Comparison of ENCODE assay signal across 8 cellular contexts in the genomic region with DNA sequence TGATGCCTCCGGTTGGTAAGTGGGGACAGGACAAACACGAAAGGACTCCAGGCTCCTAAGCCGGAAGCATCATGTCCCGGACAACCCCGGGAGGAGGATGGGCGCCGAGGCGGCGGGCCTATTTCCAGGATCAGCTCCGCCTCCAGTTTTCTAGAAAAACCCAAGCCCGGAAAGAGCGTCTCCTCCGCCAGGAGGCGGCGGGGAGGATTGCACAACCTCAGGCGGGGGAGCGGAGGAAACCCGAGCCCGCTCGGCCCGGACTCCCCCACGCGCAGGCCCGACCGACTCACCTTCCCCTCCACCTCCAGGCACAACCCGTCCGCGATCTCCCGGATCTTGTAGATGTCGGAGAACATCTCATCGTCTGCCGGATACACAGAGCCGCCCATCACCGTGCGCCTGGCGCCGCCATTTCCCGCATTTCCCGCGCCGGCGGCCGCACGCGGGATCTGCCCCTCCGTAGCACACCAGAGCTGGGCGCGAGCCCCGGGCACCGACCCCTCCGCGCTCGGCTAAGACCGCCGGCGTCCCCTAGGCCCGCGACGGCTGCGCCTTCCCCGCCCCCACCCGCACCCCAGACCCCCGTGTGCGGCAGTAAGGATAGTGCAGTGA. TPM values are rescaled to one million over a fixed set of nuclear protein-coding genes. Genes with fewer than 3 reads are reported as not detected.
DNase-seq lines count a peak whose midpoint lies in the region; ATAC-seq and TF ChIP-seq lines count a peak whose summit lies in the region.

No MANE protein-coding gene starts in this region.

- H3K4me3 Mint-ChIP-seq in IgD-negative memory B cell (peak overlapping the region; percentile 94 to 100 (median 100)), nephron progenitor cell (peak overlapping the region; percentile 99)

- peak overlapping the region; percentile 84 for H3K4me3 ChIP-seq in fibroblast of the aortic adventitia (ENCODE audit: low read depth, low read length)

- DNase-seq in DMS53 (lab: John Stamatoyannopoulos, UW), result peak; percentile 94
- peak; percentile 79 for DNase-seq in RPMI8226
- DNase-seq in activated gamma-delta T cell (lab: John Stamatoyannopoulos, UW), result peak; percentile 61
- DNase-seq in fibroblast of the aortic adventitia (ENCODE audit: low read depth), result peak; percentile 91
- peak; percentile 85 for DNase-seq in nephron progenitor cell
- DNase-seq in stimulated activated naive CD8-positive, alpha-beta T cell treated with anti-CD3 and anti-CD28 coated beads, Interleukin-15, Interleukin-2, amounts not matched to agents 100 U/mL and 50 U/mL, for 24 hours, result peak; percentile 83

- H3K9me3 Mint-ChIP-seq in IgD-negative memory B cell (no peaks in the 10 kb centered on the region), nephron progenitor cell (no peaks in the 10 kb centered on the region)

- H3K27ac Mint-ChIP-seq in IgD-negative memory B cell (peak overlapping the region; percentile 96 to 100 (median 100)), nephron progenitor cell (peak overlapping the region; percentile 100)

- H3K4me1 Mint-ChIP-seq in IgD-negative memory B cell (peaks cover 38 to 45% (median 41%) of the 10 kb centered on the region in 3 donors), nephron progenitor cell (peaks cover 56% of the 10 kb centered on the region)

- H3K27me3 Mint-ChIP-seq in IgD-negative memory B cell, result peaks cover 2% of the 10 kb centered on the region
- no peaks in the 10 kb centered on the region for H3K27me3 Mint-ChIP-seq in nephron progenitor cell (ENCODE audit: low read depth, poor library complexity)

- ATAC-seq in GM21528 (IDR thresholded peaks at IDR 0.05; ENCODE audit: low FRiP score, unreplicated experiment), result peak; percentile 47
- ATAC-seq in stimulated activated naive CD8-positive, alpha-beta T cell treated with anti-CD3 and anti-CD28 coated beads, Interleukin-15, Interleukin-2, amounts not matched to agents 100 U/mL and 50 U/mL, for 24 hours, result peak; percentile 51

- TF ChIP-seq CTCF in fibroblast of the aortic adventitia (IDR thresholded peaks at IDR 0.05; ENCODE audit: insufficient read depth, low read length) (peak; percentile 70), nephron progenitor cell (IDR thresholded peaks at IDR 0.05) (peak; percentile 35)

- H3K36me3 Mint-ChIP-seq in IgD-negative memory B cell, result peaks cover 1% of the 10 kb centered on the region
- H3K36me3 Mint-ChIP-seq in nephron progenitor cell (ENCODE audit: low read depth), result peaks cover 63% of the 10 kb centered on the region

RNA-seq across cellular contexts. Expression of gene TPT1, which starts 0.5 kb away (rescaled TPM):
- polyA plus RNA-seq in IgD-negative memory B cell, result 2,561 TPM
- total RNA-seq in fibroblast of the aortic adventitia (ENCODE audit: low replicate concordance), result 2,623 and 5,269 TPM in 2 replicates

Comparison
In these comparisons a context has a peak if more than half of its experiments do, and no peak if none do; other contexts are left out.
1. Peak in every context shown above with its lines: DNase-seq, ATAC-seq and H3K4me3 ChIP-seq.